Comparison of ENCODE assay signal across 8 cellular contexts in the genomic region with DNA sequence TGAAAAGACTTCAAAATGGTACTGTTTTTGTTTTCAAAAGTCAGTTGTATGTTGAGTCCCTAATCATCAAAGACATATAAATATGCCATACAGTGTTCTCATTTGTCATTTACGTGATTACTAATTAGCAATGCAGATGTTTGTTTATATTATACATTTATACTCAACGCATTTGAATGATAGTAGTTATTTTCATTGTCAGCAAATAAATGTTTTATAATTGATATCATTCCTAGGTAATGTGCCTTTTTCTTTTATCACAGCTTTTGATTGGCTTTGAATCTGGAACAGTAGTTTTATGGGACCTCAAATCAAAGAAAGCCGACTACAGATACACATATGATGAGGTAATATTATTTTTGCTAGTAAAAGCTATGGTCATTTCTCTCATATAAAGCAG.
"Had no signal": no experiment of that assay in that cellular context is flagged by ENCODE, and none has a peak within 500 bp of the region (broad histone marks: within the 10 kb centered on the region; RNA-seq: fewer than 3 reads in every experiment).

No MANE protein-coding gene starts in this region.

- H3K4me3 ChIP-seq: GM23248, HAP-1 had no signal

- H3K27ac ChIP-seq: GM23248, HL-60 had no signal

- H2AFZ ChIP-seq: GM23248 had no signal

- DNase-seq: GM23248, GOT3, H7, HFFc6, KG1 had no signal

- H3K9ac ChIP-seq: GM23248 had no signal

- ATAC-seq: HCT116 had no signal

- H3K9me3 ChIP-seq: HAP-1 had no signal

- H3K4me1 ChIP-seq: HAP-1 had no signal
